ENCODE assay signal across 27 cellular contexts in genomic region chr10:105885495-105885894, GRCh38.
"Had no signal": no experiment of that assay in that cellular context is flagged by ENCODE, and none has a peak within 500 bp of the region (broad histone marks: within the 10 kb centered on the region; RNA-seq: fewer than 3 reads in every experiment).

No MANE protein-coding gene starts in this region.

- H3K36me3 ChIP-seq: stomach, suprapubic skin, thoracic aorta, thyroid gland, tibial artery, tibial nerve, transverse colon, upper lobe of left lung, upper lobe of right lung, uterus, vagina had no signal

- H3K9me3 ChIP-seq: testis, thyroid gland, tibial artery, transverse colon, upper lobe of right lung, uterus, vagina had no signal

- H3K4me3 ChIP-seq: stomach, suprapubic skin, testis, thoracic aorta, thyroid gland, tibial artery, tibial nerve, transverse colon, upper lobe of left lung, upper lobe of right lung, uterus, vagina had no signal

- H3K4me1 ChIP-seq: stomach, suprapubic skin, testis, thyroid gland, tibial artery, tibial nerve, transverse colon, upper lobe of left lung, upper lobe of right lung, uterus, vagina had no signal

- H3K27ac ChIP-seq: stomach, suprapubic skin, testis, thoracic aorta, thyroid gland, tibial artery, tibial nerve, transverse colon, upper lobe of left lung, upper lobe of right lung, uterus, vagina had no signal

- DNase-seq: stimulated activated CD4-positive, alpha-beta T cell treated with anti-CD3 and anti-CD28 coated beads, Interleukin-2, amount 100 ng/mL, for 48 hours; stimulated activated CD4-positive, alpha-beta T cell treated with anti-CD3 and anti-CD28 coated beads, Interleukin-4, amount 100 ng/mL, for 1 hour; stimulated activated CD4-positive, alpha-beta T cell treated with anti-CD3 and anti-CD28 coated beads, Interleukin-4, amount 100 ng/mL, for 24 hours; stimulated activated CD4-positive, alpha-beta T cell treated with anti-CD3 and anti-CD28 coated beads, Interleukin-4, amount 100 ng/mL, for 4 hours; stimulated activated CD8-positive, alpha-beta memory T cell treated with anti-CD3 and anti-CD28 coated beads, Interleukin-4, amount 100 ng/mL, for 48 hours; stimulated activated naive B cell treated with anti-CD40 and anti-IgM and Interleukin-4, amounts not matched to agents 10 μg/mL and 1 μg/mL and 100 μg/mL, for 72 hours; stimulated activated naive CD4-positive, alpha-beta T cell; stimulated activated naive CD4-positive, alpha-beta T cell treated with Interleukin-2 at 50 U/mL for 16 hours; stimulated activated naive CD8-positive, alpha-beta T cell treated with anti-CD3 and anti-CD28 coated beads, Interleukin-15, amount 100 ng/mL, for 72 hours; stimulated activated naive CD8-positive, alpha-beta T cell treated with anti-CD3 and anti-CD28 coated beads, Interleukin-15, Interleukin-2, amounts not matched to agents 100 U/mL and 50 U/mL, for 24 hours; stomach; substantia nigra; testis; thyroid gland; tibial artery; transverse colon; trophoblast cell; upper lobe of left lung; upper lobe of right lung; uterus had no signal

- ATAC-seq: stimulated activated effector memory CD8-positive, alpha-beta T cell treated with anti-CD3 and anti-CD28 coated beads, Interleukin-12 subunit alpha, Interleukin-12 subunit beta, amount 100 ng/mL, for 72 hours; stimulated activated memory B cell treated with anti-CD40 and anti-IgM and Interleukin-4, amounts not matched to agents 10 μg/mL and 1 μg/mL and 100 μg/mL, for 72 hours; stimulated activated naive B cell treated with anti-CD40 and anti-IgM and Interleukin-4, amounts not matched to agents 10 μg/mL and 1 μg/mL and 100 μg/mL, for 72 hours; stimulated activated naive CD8-positive, alpha-beta T cell treated with anti-CD3 and anti-CD28 coated beads, Interleukin-15, amount 100 ng/mL, for 72 hours; stimulated activated naive CD8-positive, alpha-beta T cell treated with anti-CD3 and anti-CD28 coated beads, Interleukin-15, Interleukin-2, amounts not matched to agents 100 U/mL and 50 U/mL, for 24 hours; upper lobe of right lung had no signal

- H3K27me3 ChIP-seq: stomach, suprapubic skin, testis, thyroid gland, tibial artery, tibial nerve, transverse colon, upper lobe of left lung, upper lobe of right lung, uterus, vagina had no signal

- FAIRE-seq: urothelium cell line had no signal
